Comparison of ENCODE assay signal across 20 cellular contexts in genomic region chr20:36402708-36403107, GRCh38.
"Had no signal": no experiment of that assay in that cellular context is flagged by ENCODE, and none has a peak within 500 bp of the region (broad histone marks: within the 10 kb centered on the region; RNA-seq: fewer than 3 reads in every experiment).

No MANE protein-coding gene starts in this region.

- ATAC-seq: effector memory CD8-positive, alpha-beta T cell; gastrocnemius medialis; left lobe of liver; mucosa of descending colon; natural killer cell; sciatic nerve had no signal

- DNase-seq: effector memory CD8-positive, alpha-beta T cell; gastrocnemius medialis; glutamatergic neuron; islet precursor cell; mammary epithelial cell; mucosa of descending colon; natural killer cell; spleen; stimulated activated CD4-positive, alpha-beta T cell treated with anti-CD3 and anti-CD28 coated beads, Interleukin-15, amount 100 ng/mL, for 24 hours; stimulated activated CD4-positive, alpha-beta T cell treated with anti-CD3 and anti-CD28 coated beads, Interleukin-1b, Interleukin-23, amount 100 ng/mL, for 48 hours; stimulated activated CD4-positive, alpha-beta T cell treated with anti-CD3 and anti-CD28 coated beads, Interleukin-4, amount 100 ng/mL, for 4 hours; stimulated activated naive CD4-positive, alpha-beta T cell; stomach; substantia nigra; transverse colon had no signal

- H3K4me1 ChIP-seq: esophagus muscularis mucosa, stomach, transverse colon had no signal

- H3K9me3 ChIP-seq: gastrocnemius medialis, mucosa of descending colon, spleen, thoracic aorta, transverse colon had no signal

- H3K36me3 ChIP-seq: esophagus muscularis mucosa, gastrocnemius medialis, spleen, stomach, thoracic aorta, transverse colon had no signal

- H3K27ac ChIP-seq: epithelial cell of prostate, esophagus muscularis mucosa, gastrocnemius medialis, spleen, stomach, thoracic aorta, transverse colon had no signal

- H3K4me3 ChIP-seq: esophagus muscularis mucosa, gastrocnemius medialis, mucosa of descending colon, spleen, stomach, thoracic aorta, transverse colon had no signal
